8 cellular contexts compared by ENCODE assay signal in the genomic region with DNA sequence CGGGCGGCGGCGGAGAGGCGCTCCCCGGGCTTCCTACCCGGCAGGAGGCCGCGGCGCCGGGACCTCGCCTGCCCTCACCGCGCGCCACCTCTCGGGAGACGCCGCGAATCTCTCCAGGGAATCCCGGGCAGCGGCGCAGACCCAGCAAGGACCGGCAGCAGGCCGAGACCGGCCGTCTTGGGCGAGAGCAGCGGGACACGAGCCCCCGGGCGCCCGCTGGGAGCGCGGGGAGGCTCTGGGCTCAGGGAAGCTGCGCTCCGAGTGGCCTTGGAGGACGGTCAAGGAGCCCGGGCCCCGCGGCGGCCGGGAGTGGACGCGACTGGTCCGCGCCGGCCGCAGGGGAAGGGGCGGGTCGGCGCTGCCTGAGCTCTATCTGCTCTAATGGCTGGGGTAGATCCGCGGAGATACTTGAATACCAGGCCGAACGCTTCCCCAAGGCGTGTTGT. TPM values are rescaled to one million over a fixed set of nuclear protein-coding genes. Genes with fewer than 3 reads are reported as not detected.
DNase-seq lines count a peak whose midpoint lies in the region; ATAC-seq, FAIRE-seq and TF ChIP-seq lines count a peak whose summit lies in the region.

No MANE protein-coding gene starts in this region.

- H3K9me3 ChIP-seq in HAP-1: no peaks in the 10 kb centered on the region
- peaks cover 0 to 10% (median 0%) of the 10 kb centered on the region in 11 donors for H3K9me3 ChIP-seq in heart right ventricle

- CTCF ChIA-PET in GM10248 (lab: Yijun Ruan, JAX): interaction anchor here (0.8 to 5.1 kb wide), 43 partner anchors 9 to 1006 kb away, joined by 3 to 92 read pairs (median 5); a partner anchor contains a TSS

- H3K27ac ChIP-seq in heart right ventricle: no peak overlapping the region

- H3K36me3 ChIP-seq in HAP-1 (replicated peaks) (no peaks in the 10 kb centered on the region), heart right ventricle (no peaks in the 10 kb centered on the region)

- DNase-seq in GM10248 (ENCODE audit: extremely low spot score) (peak; percentile 41), HAP-1 (ENCODE audit: low spot score in 2 of 2) (peak in 1 of 2 experiments; percentile 53), SW480 (ENCODE audit: low spot score) (peak; percentile 68), heart right ventricle (no peak), sciatic nerve (ENCODE audit: low spot score) (no peak), NCI-H748 treated with DMSO at 0.1 percent for 48 hours (lab: John Stamatoyannopoulos, UW) (no peak), GM19239 (ENCODE audit: insufficient read length, low spot score) (no peak), NK-92 (lab: John Stamatoyannopoulos, UW; ENCODE audit: unreplicated experiment) (no peak)

- H3K4me3 ChIP-seq in HAP-1 (peak overlapping the region; percentile 37), heart right ventricle (peak overlapping the region; percentile 20 to 56 (median 44))

- intact Hi-C loops in heart right ventricle (cut with DNase I): loop anchor here in 4 of 10 donors (10.0 kb wide), 1 partner anchor 120 kb away; no protein-coding TSS in a partner anchor
- intact Hi-C loops in sciatic nerve (cut with DNase I): no loop called here

- H3K4me1 ChIP-seq in HAP-1 (no peaks in the 10 kb centered on the region; the same call in 1 of the 2 replicates), heart right ventricle (peaks cover 2 to 17% (median 13%) of the 10 kb centered on the region in 9 donors)

- ATAC-seq in heart right ventricle (peak in 4 of 8 donors; percentile 37 to 66 (median 64)), sciatic nerve (peak; percentile 56)

- WGBS in heart right ventricle, 2 donors: 2% methylated on average over 56 of the region's 56 CpGs

- TF ChIP-seq CTCF in GM10248 (IDR thresholded peaks at IDR 0.05; ENCODE audit: control extremely low read depth, extremely low read depth, low read depth, missing control alignments): no peak
- no peak for TF ChIP-seq CTCF in heart right ventricle (IDR thresholded peaks at IDR 0.05)

- H3K27me3 ChIP-seq in HAP-1 (ENCODE audit: low read depth) (no peaks in the 10 kb centered on the region), heart right ventricle (peaks cover 22 to 100% (median 96%) of the 10 kb centered on the region in 7 donors)

- POLR2A ChIA-PET in GM10248 (lab: Yijun Ruan, JAX): interaction anchor here (0.6 kb wide), 1 partner anchor 502 kb away, joined by 3 read pairs; no protein-coding TSS in a partner anchor

- in situ Hi-C loops in HAP-1 (cut with MboI; ENCODE audit: low sequenced_read_pairs): loop anchor here (10.0 kb wide), 1 partner anchor 120 kb away; no protein-coding TSS in a partner anchor

- FAIRE-seq in GM19239 (lab: Jason Lieb, UNC): no peak

RNA-seq across cellular contexts. Expression of a gene that starts 14.7 kb away (rescaled TPM):
- total RNA-seq in heart right ventricle (not detected), sciatic nerve (not detected)
- polyA plus RNA-seq in heart right ventricle: not detected

RNA-seq across cellular contexts. Expression of a gene that starts 34.1 kb away (rescaled TPM):
- total RNA-seq in heart right ventricle (not detected), sciatic nerve (not detected)
- polyA plus RNA-seq in heart right ventricle: under 1 TPM in 1 of 2 donors, not detected in 1; 0.07 TPM

RNA-seq across cellular contexts. Expression of a gene that starts 34.6 kb away (rescaled TPM):
- total RNA-seq in heart right ventricle (not detected), sciatic nerve (not detected)
- polyA plus RNA-seq in heart right ventricle: not detected

Comparison
In these comparisons a context has a peak if more than half of its experiments do, and no peak if none do; other contexts are left out.
1. DNase-seq: peak in GM10248 (single experiment) and SW480 (single experiment); none in heart right ventricle (0 of 2), sciatic nerve (single experiment), NCI-H748 treated with DMSO at 0.1 percent for 48 hours (single experiment), GM19239 (single experiment) and NK-92 (single experiment).